8 cellular contexts compared by ENCODE assay signal in genomic region chr17:45585037-45585437, GRCh38.
DNase-seq lines count a peak whose midpoint lies in the region; ATAC-seq, FAIRE-seq and TF ChIP-seq lines count a peak whose summit lies in the region.
"Not testable (repeated sequence)": the region's sequence is repeated elsewhere in the genome, so short reads cannot be mapped to it uniquely, and the experiment has no call there.

No MANE protein-coding gene starts in this region.

- H3K27ac Mint-ChIP-seq in WTC11 = peak overlapping the region; percentile 65; the same call in 1 of the 2 replicates
- peak overlapping the region; percentile 72 for H3K27ac Mint-ChIP-seq in osteocyte (ENCODE audit: unreplicated experiment)
- H3K27ac Mint-ChIP-seq in stimulated activated naive B cell treated with anti-CD40 and anti-IgM and Interleukin-4, amounts not matched to agents 10 μg/mL and 1 μg/mL and 100 μg/mL, for 72 hours = peak overlapping the region; percentile 98

- DNase-seq in ELR (ENCODE audit: low read depth) = peak; percentile 95
- peak; percentile 69 for DNase-seq in HL-60 (ENCODE audit: low read depth in 1 of 2, low spot score in 1 of 2)
- DNase-seq in WTC11 (ENCODE audit: low spot score) = peak; percentile 82
- peak; percentile 59 to 89 (median 65) for DNase-seq in K562 (ENCODE audit: extremely low read depth in 1 of 4, low spot score in 3 of 4)
- DNase-seq in left ventricle myocardium inferior = peak; percentile 83
- DNase-seq in osteocyte (ENCODE audit: extremely low spot score, unreplicated experiment) = peak; percentile 89
- peak; percentile 86 for DNase-seq in stimulated activated naive B cell treated with anti-CD40 and anti-IgM and Interleukin-4, amounts not matched to agents 10 μg/mL and 1 μg/mL and 100 μg/mL, for 72 hours

- ATAC-seq in GM21619 (IDR thresholded peaks at IDR 0.05; ENCODE audit: unreplicated experiment) (peak; percentile 58), WTC11 (peak; percentile 62), K562 (peak; percentile 86)
- ATAC-seq in stimulated activated naive B cell treated with anti-CD40 and anti-IgM and Interleukin-4, amounts not matched to agents 10 μg/mL and 1 μg/mL and 100 μg/mL, for 72 hours (replicated peaks) = peak; percentile 81 to 84

- H3K27me3 Mint-ChIP-seq in WTC11 (ENCODE audit: low read depth); osteocyte (ENCODE audit: unreplicated experiment); stimulated activated naive B cell treated with anti-CD40 and anti-IgM and Interleukin-4, amounts not matched to agents 10 μg/mL and 1 μg/mL and 100 μg/mL, for 72 hours: not testable (repeated sequence)

- H3K9ac ChIP-seq in K562 (ENCODE audit: insufficient read depth in 1 of 2, low read depth in 2 of 2, low read length in 2 of 2) = peak overlapping the region; percentile 62 to 96; a peak in 3 of 4 replicates

- not testable (repeated sequence) for H4K20me1 ChIP-seq in K562 (replicated peaks; ENCODE audit: control insufficient read depth, insufficient read depth, low read length)

- not testable (repeated sequence) for H3K9me3 ChIP-seq in K562 (replicated peaks; ENCODE audit: control insufficient read depth, insufficient read depth, low read depth, low read length); left ventricle myocardium inferior (replicated peaks)

- H3K9me3 Mint-ChIP-seq in WTC11; osteocyte (ENCODE audit: unreplicated experiment); stimulated activated naive B cell treated with anti-CD40 and anti-IgM and Interleukin-4, amounts not matched to agents 10 μg/mL and 1 μg/mL and 100 μg/mL, for 72 hours: not testable (repeated sequence)

- not testable (repeated sequence) for TF ChIP-seq RAD21 in K562 (CRISPR knock-in tag; conservative IDR thresholded peaks at IDR 0.05 in 1 of 2, IDR thresholded peaks at IDR 0.05 in 1 of 2)

- peak overlapping the region; percentile 5; the same call in 1 of the 2 replicates for H3K4me2 ChIP-seq in K562 (ENCODE audit: insufficient read depth, low read length)

- H3K36me3 ChIP-seq in K562 (ENCODE audit: control insufficient read depth, insufficient read depth, low read length); left ventricle myocardium inferior: not testable (repeated sequence)

- POLR2A ChIA-PET in WTC11 (lab: Charles Lee) = interaction anchor here (1.0 kb wide), 1 partner anchor 423 kb away, joined by 3 read pairs; the partner anchor contains the start of gene HEXIM2
- POLR2A ChIA-PET in K562 (lab: Yijun Ruan, JAX) = interaction anchor here (0.6 kb wide), 1 partner anchor 704 kb away, joined by 3 read pairs; no protein-coding TSS in a partner anchor

- H3K27me3 ChIP-seq in HL-60 (ENCODE audit: insufficient read depth, poor library complexity, severe bottlenecking); left ventricle myocardium inferior (ENCODE audit: low read depth): not testable (repeated sequence)
- peaks cover 2 to 30% of the 10 kb centered on the region in 2 experiments; a peak in 3 of 5 replicates for H3K27me3 ChIP-seq in K562 (ENCODE audit: control insufficient read depth in 2 of 2, insufficient read depth in 2 of 2, low read length in 2 of 2)

- H3K27ac ChIP-seq in HL-60 (replicated peaks) = peak overlapping the region; percentile 53; the same call in 1 of the 2 replicates
- peak overlapping the region; percentile 53; the same call in 1 of the 3 replicates for H3K27ac ChIP-seq in K562 (ENCODE audit: extremely low read depth, low read depth, low read length)
- H3K27ac ChIP-seq in left ventricle myocardium inferior (replicated peaks) = peak overlapping the region; percentile 80

- H3K4me3 Mint-ChIP-seq in WTC11 (peak overlapping the region; percentile 92), osteocyte (ENCODE audit: unreplicated experiment) (peak overlapping the region; percentile 96)
- H3K4me3 Mint-ChIP-seq in stimulated activated naive B cell treated with anti-CD40 and anti-IgM and Interleukin-4, amounts not matched to agents 10 μg/mL and 1 μg/mL and 100 μg/mL, for 72 hours = peak overlapping the region; percentile 98 to 99

- CTCF ChIA-PET in WTC11 (lab: Charles Lee) = interaction anchor here (1.0 kb wide), 1 partner anchor 180 kb away, joined by 3 read pairs; no protein-coding TSS in a partner anchor
- CTCF ChIA-PET in K562 (lab: Yijun Ruan, JAX; ENCODE audit: low intra/inter-chr PET ratio) = not testable (repeated sequence)

- not testable (repeated sequence) for TF ChIP-seq CTCF in HL-60 (IDR thresholded peaks at IDR 0.05; ENCODE audit: insufficient read depth, low read length); WTC11 (IDR thresholded peaks at IDR 0.05)
- TF ChIP-seq CTCF in K562 (IDR thresholded peaks at IDR 0.05 in 2 of 3, conservative IDR thresholded peaks at IDR 0.05 in 1 of 3; ENCODE audit: insufficient read depth in 2 of 3, low read depth in 1 of 3, low read length in 3 of 3) (peak; percentile 47 to 55 (median 49)), left ventricle myocardium inferior (IDR thresholded peaks at IDR 0.05; ENCODE audit: borderline replicate concordance) (peak; percentile 13), osteocyte (IDR thresholded peaks at IDR 0.05) (peak; percentile 37)

- peaks cover 12% of the 10 kb centered on the region for H3K36me3 Mint-ChIP-seq in WTC11
- peaks cover 13% of the 10 kb centered on the region for H3K36me3 Mint-ChIP-seq in osteocyte (ENCODE audit: unreplicated experiment)
- peaks cover 15 to 18% of the 10 kb centered on the region in 2 donors for H3K36me3 Mint-ChIP-seq in stimulated activated naive B cell treated with anti-CD40 and anti-IgM and Interleukin-4, amounts not matched to agents 10 μg/mL and 1 μg/mL and 100 μg/mL, for 72 hours

- peaks cover 30% of the 10 kb centered on the region for H3K4me1 Mint-ChIP-seq in WTC11
- H3K4me1 Mint-ChIP-seq in osteocyte (ENCODE audit: unreplicated experiment) = peaks cover 25% of the 10 kb centered on the region
- peaks cover 12 to 42% of the 10 kb centered on the region in 2 donors for H3K4me1 Mint-ChIP-seq in stimulated activated naive B cell treated with anti-CD40 and anti-IgM and Interleukin-4, amounts not matched to agents 10 μg/mL and 1 μg/mL and 100 μg/mL, for 72 hours

- H2AFZ ChIP-seq in K562 (ENCODE audit: low read depth, low read length) = peak overlapping the region; percentile 36; the same call in 1 of the 2 replicates

- in situ Hi-C loops in K562 (cut with MboI) = loop anchor here (25.0 kb wide), 1 partner anchor 1227 kb away; the partner anchor contains the start of gene WNT3

- H3K4me3 ChIP-seq in HL-60 (replicated peaks; ENCODE audit: insufficient read depth, low read length) (peak overlapping the region; percentile 80), K562 (peak overlapping the region; percentile 53), left ventricle myocardium inferior (peak overlapping the region; percentile 91)

- H3K79me2 ChIP-seq in K562 (ENCODE audit: control insufficient read depth, insufficient read depth, low read length) = peaks cover 38% of the 10 kb centered on the region

- H3K9me1 ChIP-seq in K562 (ENCODE audit: control insufficient read depth, insufficient read depth, low read length) = not testable (repeated sequence)

- WGBS in K562 (ENCODE audit: insufficient coverage, low coverage, missing lambda C conversion rate) = 9% methylated on average over 15 of the region's 40 CpGs

- BruUV-seq in K562 (replicated peaks; lab: Mats Ljungman, UMichigan) = not testable (repeated sequence)

- TF ChIP-seq EP300 in K562 (IDR thresholded peaks at IDR 0.05; ENCODE audit: low read length) = not testable (repeated sequence)

- intact Hi-C loops in K562 (cut with micrococcal nuclease); left ventricle myocardium inferior (cut with micrococcal nuclease): not testable (repeated sequence)

- FAIRE-seq in K562 (lab: Jason Lieb, UNC) = peak; percentile 19

- peaks cover 3 to 21% of the 10 kb centered on the region in 2 experiments; a peak in 4 of 5 replicates for H3K4me1 ChIP-seq in K562 (replicated peaks in 1 of 2; ENCODE audit: control insufficient read depth in 2 of 2, insufficient read depth in 2 of 2, low read length in 2 of 2)
- peaks cover 29% of the 10 kb centered on the region for H3K4me1 ChIP-seq in left ventricle myocardium inferior

- not testable (repeated sequence) for TF ChIP-seq POLR2A in K562 (conservative IDR thresholded peaks at IDR 0.05)

TF ChIP-seq in K562, 482 proteins besides CTCF, POLR2A, EP300 and RAD21 (continues in another document):
- TF ChIP-seq TAF1 (IDR thresholded peaks at IDR 0.05; ENCODE audit: control insufficient read depth, extremely low read depth, insufficient read depth, low read length, severe bottlenecking) (peak; percentile 78), USF1 (CRISPR knock-in tag; IDR thresholded peaks at IDR 0.05) (peak; percentile 84), PCBP1 (IDR thresholded peaks at IDR 0.05; ENCODE audit: low read depth, low read length, poor library complexity, severe bottlenecking) (peak; percentile 32), HMGN3 (IDR thresholded peaks at IDR 0.05; ENCODE audit: borderline replicate concordance, extremely low read depth, insufficient read length, low read depth, low read length) (peak; percentile 42), POLR2G (IDR thresholded peaks at IDR 0.05; ENCODE audit: low read depth, low read length) (peak; percentile 70), USF2 (CRISPR knock-in tag; IDR thresholded peaks at IDR 0.05) (peak; percentile 83), YY1 (IDR thresholded peaks at IDR 0.05; ENCODE audit: borderline replicate concordance in 1 of 3, control insufficient read depth in 1 of 3, extremely low read depth in 1 of 3, insufficient read depth in 3 of 3, insufficient read length in 1 of 3, insufficient replicate concordance in 2 of 3, low read depth in 1 of 3, low read length in 2 of 3) (peak; percentile 50 to 78 (median 68)), CBFA2T2 (conservative IDR thresholded peaks at IDR 0.05) (0 out of 2 replicates have a peak, but pooled peaks have one; percentile 13), CCNT2 (IDR thresholded peaks at IDR 0.05; ENCODE audit: borderline replicate concordance, extremely low read depth, insufficient read length, low read depth, low read length) (peak; percentile 64)

Comparison
In these comparisons a context has a peak if more than half of its experiments do, and no peak if none do; other contexts are left out.
1. Peak in every context shown above with its lines: DNase-seq, ATAC-seq, H3K4me3 ChIP-seq and H3K27ac ChIP-seq.